In the genomic region with DNA sequence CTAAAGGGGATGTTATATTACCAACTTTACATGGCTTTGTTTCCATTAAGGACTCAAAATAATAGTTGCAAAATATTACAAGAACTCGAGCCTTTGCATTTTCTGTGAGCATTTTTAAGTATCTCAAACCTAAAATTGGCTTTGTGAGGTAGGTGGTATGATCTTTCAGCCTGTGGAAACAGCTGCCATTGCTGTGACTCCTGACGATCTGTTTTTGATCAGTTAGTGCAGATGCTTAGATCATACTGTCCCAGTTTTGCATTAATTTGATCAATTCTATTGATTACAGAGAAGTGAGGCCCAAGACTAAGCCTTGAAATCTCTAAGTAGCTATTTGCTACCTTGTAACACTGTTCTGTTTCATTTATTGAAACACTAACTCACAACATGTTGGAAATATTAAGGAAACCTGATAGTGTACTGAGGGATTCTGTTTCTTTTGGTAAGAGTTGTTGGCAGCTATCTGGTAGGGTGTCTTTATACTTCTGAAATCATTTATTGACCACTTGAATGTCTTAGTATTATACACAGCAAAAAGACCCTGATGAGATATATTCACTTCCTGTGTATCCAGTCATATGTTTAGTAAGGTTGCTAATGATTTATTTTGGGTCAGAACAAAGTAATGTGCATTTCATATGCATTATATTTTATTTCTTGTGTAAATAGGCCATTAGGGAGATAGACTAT, we compare ENCODE assay signal across 1 cellular context.
TF ChIP-seq lines count a peak whose summit lies in the region.

No MANE protein-coding gene starts in this region.

TF ChIP-seq in K562, 482 proteins besides CTCF, POLR2A, EP300 and RAD21 (continued from another document):
- TF ChIP-seq, protein P1, sequence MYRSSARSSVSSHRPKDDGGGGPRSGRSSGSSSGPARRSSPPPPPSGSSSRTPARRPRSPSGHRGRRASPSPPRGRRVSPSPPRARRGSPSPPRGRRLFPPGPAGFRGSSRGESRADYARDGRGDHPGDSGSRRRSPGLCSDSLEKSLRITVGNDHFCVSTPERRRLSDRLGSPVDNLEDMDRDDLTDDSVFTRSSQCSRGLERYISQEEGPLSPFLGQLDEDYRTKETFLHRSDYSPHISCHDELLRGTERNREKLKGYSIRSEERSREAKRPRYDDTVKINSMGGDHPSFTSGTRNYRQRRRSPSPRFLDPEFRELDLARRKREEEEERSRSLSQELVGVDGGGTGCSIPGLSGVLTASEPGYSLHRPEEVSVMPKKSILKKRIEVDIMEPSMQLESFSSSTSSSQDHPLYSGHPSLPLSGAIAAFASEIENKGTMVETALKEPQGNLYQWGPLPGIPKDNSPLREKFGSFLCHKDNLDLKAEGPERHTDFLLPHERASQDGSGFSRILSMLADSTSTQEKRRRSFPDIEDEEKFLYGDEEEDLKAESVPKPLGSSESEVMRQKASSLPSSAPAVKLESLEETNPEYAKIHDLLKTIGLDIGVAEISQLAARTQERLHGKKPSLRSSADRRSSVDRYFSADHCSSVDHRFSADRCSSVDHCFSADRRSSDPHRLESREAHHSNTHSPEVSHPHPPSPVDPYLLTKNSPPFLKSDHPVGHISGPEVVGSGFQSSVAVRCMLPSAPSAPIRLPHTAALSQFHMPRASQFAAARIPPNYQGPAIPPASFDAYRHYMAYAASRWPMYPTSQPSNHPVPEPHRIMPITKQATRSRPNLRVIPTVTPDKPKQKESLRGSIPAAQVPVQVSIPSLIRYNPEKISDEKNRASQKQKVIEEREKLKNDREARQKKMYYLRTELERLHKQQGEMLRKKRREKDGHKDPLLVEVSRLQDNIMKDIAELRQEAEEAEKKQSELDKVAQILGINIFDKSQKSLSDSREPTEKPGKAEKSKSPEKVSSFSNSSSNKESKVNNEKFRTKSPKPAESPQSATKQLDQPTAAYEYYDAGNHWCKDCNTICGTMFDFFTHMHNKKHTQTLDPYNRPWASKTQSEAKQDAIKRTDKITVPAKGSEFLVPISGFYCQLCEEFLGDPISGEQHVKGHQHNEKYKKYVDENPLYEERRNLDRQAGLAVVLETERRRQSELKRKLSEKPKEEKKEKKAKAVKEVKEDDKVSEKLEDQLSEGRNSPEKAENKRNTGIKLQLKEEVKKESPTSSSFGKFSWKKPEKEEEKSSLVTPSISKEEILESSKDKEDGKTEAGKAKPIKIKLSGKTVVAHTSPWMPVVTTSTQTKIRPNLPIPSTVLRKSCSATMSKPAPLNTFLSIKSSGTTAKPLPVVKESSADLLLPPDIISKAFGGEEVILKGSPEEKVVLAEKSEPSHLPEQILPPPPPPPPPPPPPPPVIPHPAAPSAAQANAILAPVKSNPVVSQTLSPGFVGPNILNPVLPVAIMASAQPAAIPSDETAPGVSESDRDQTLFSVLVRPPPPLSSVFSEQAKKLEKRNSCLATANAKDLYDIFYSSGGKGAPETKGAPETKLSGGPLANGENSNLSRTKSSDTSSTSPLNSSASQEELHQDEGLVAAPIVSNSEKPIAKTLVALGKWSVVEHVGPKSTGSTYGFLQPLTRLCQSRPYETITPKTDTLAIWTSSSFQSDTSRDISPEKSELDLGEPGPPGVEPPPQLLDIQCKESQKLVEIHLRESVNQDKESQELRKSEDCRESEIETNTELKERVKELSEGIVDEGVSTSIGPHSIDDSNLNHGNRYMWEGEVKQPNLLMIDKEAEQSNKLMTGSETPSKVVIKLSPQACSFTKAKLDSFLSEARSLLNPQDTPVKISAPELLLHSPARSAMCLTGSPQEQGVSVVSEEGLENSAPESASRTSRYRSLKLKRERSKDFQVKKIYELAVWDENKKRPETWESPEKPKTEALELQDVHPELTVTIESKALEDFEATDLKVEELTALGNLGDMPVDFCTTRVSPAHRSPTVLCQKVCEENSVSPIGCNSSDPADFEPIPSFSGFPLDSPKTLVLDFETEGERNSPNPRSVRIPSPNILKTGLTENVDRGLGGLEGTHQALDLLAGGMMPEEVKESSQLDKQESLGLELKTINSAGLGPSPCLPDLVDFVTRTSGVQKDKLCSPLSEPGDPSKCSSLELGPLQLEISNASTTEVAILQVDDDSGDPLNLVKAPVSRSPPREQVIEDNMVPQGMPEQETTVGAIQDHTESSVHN (IDR thresholded peaks at IDR 0.05; ENCODE audit: borderline replicate concordance in 1 of 2, low read depth in 1 of 2) = no peak
- TF ChIP-seq, protein P2, sequence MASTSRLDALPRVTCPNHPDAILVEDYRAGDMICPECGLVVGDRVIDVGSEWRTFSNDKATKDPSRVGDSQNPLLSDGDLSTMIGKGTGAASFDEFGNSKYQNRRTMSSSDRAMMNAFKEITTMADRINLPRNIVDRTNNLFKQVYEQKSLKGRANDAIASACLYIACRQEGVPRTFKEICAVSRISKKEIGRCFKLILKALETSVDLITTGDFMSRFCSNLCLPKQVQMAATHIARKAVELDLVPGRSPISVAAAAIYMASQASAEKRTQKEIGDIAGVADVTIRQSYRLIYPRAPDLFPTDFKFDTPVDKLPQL (IDR thresholded peaks at IDR 0.05; ENCODE audit: extremely low read depth, insufficient read length) = no peak
- no peak for TF ChIP-seq RFX5 (IDR thresholded peaks at IDR 0.05; ENCODE audit: low read depth, low read length)
TF ChIP-seq in K562: peak in this region for 0.
